1 cellular context compared by ENCODE assay signal in the genomic region with DNA sequence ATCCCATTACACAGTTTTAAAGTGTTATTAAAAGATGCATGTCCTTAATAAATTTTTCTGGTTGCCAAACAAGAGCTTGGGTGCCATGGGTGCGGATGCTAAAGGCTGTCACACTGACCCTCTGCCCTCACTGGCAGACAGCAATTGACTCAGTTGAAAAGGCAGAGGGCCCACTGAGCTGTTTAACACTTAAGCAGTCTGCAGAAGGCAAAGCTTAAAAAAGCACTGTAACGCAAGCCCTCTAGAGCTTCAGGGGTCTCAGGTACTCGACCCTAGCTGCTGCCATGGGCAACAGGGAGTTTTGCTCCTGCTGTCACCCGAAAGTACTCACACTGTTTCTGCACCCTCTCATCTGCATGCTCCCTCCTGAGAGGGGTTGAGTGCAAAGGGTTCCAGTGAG.
TF ChIP-seq lines count a peak whose summit lies in the region.

No MANE protein-coding gene starts in this region.

TF ChIP-seq in GM23338, 12 proteins besides CTCF, POLR2A, EP300 and RAD21 (continued from another document):
- TF ChIP-seq, protein P1, sequence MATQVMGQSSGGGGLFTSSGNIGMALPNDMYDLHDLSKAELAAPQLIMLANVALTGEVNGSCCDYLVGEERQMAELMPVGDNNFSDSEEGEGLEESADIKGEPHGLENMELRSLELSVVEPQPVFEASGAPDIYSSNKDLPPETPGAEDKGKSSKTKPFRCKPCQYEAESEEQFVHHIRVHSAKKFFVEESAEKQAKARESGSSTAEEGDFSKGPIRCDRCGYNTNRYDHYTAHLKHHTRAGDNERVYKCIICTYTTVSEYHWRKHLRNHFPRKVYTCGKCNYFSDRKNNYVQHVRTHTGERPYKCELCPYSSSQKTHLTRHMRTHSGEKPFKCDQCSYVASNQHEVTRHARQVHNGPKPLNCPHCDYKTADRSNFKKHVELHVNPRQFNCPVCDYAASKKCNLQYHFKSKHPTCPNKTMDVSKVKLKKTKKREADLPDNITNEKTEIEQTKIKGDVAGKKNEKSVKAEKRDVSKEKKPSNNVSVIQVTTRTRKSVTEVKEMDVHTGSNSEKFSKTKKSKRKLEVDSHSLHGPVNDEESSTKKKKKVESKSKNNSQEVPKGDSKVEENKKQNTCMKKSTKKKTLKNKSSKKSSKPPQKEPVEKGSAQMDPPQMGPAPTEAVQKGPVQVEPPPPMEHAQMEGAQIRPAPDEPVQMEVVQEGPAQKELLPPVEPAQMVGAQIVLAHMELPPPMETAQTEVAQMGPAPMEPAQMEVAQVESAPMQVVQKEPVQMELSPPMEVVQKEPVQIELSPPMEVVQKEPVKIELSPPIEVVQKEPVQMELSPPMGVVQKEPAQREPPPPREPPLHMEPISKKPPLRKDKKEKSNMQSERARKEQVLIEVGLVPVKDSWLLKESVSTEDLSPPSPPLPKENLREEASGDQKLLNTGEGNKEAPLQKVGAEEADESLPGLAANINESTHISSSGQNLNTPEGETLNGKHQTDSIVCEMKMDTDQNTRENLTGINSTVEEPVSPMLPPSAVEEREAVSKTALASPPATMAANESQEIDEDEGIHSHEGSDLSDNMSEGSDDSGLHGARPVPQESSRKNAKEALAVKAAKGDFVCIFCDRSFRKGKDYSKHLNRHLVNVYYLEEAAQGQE (IDR thresholded peaks at IDR 0.05; ENCODE audit: unreplicated experiment): no peak
- TF ChIP-seq EZH2 (IDR thresholded peaks at IDR 0.05; ENCODE audit: low read depth, unreplicated experiment) (no peak), CREB1 (CRISPR knock-in tag; IDR thresholded peaks at IDR 0.05; ENCODE audit: low read depth) (no peak), NANOG (IDR thresholded peaks at IDR 0.05; ENCODE audit: borderline replicate concordance) (no peak), EZH2phosphoT487 (IDR thresholded peaks at IDR 0.05; ENCODE audit: unreplicated experiment) (no peak), JUNB (IDR thresholded peaks at IDR 0.05; ENCODE audit: unreplicated experiment) (no peak), STAT1 (IDR thresholded peaks at IDR 0.05; ENCODE audit: unreplicated experiment) (no peak), ZNF114 (CRISPR knock-in tag; IDR thresholded peaks at IDR 0.05) (no peak), ZNF331 (CRISPR knock-in tag; IDR thresholded peaks at IDR 0.05; ENCODE audit: low read depth) (no peak)
- TF ChIP-seq, protein P2, sequence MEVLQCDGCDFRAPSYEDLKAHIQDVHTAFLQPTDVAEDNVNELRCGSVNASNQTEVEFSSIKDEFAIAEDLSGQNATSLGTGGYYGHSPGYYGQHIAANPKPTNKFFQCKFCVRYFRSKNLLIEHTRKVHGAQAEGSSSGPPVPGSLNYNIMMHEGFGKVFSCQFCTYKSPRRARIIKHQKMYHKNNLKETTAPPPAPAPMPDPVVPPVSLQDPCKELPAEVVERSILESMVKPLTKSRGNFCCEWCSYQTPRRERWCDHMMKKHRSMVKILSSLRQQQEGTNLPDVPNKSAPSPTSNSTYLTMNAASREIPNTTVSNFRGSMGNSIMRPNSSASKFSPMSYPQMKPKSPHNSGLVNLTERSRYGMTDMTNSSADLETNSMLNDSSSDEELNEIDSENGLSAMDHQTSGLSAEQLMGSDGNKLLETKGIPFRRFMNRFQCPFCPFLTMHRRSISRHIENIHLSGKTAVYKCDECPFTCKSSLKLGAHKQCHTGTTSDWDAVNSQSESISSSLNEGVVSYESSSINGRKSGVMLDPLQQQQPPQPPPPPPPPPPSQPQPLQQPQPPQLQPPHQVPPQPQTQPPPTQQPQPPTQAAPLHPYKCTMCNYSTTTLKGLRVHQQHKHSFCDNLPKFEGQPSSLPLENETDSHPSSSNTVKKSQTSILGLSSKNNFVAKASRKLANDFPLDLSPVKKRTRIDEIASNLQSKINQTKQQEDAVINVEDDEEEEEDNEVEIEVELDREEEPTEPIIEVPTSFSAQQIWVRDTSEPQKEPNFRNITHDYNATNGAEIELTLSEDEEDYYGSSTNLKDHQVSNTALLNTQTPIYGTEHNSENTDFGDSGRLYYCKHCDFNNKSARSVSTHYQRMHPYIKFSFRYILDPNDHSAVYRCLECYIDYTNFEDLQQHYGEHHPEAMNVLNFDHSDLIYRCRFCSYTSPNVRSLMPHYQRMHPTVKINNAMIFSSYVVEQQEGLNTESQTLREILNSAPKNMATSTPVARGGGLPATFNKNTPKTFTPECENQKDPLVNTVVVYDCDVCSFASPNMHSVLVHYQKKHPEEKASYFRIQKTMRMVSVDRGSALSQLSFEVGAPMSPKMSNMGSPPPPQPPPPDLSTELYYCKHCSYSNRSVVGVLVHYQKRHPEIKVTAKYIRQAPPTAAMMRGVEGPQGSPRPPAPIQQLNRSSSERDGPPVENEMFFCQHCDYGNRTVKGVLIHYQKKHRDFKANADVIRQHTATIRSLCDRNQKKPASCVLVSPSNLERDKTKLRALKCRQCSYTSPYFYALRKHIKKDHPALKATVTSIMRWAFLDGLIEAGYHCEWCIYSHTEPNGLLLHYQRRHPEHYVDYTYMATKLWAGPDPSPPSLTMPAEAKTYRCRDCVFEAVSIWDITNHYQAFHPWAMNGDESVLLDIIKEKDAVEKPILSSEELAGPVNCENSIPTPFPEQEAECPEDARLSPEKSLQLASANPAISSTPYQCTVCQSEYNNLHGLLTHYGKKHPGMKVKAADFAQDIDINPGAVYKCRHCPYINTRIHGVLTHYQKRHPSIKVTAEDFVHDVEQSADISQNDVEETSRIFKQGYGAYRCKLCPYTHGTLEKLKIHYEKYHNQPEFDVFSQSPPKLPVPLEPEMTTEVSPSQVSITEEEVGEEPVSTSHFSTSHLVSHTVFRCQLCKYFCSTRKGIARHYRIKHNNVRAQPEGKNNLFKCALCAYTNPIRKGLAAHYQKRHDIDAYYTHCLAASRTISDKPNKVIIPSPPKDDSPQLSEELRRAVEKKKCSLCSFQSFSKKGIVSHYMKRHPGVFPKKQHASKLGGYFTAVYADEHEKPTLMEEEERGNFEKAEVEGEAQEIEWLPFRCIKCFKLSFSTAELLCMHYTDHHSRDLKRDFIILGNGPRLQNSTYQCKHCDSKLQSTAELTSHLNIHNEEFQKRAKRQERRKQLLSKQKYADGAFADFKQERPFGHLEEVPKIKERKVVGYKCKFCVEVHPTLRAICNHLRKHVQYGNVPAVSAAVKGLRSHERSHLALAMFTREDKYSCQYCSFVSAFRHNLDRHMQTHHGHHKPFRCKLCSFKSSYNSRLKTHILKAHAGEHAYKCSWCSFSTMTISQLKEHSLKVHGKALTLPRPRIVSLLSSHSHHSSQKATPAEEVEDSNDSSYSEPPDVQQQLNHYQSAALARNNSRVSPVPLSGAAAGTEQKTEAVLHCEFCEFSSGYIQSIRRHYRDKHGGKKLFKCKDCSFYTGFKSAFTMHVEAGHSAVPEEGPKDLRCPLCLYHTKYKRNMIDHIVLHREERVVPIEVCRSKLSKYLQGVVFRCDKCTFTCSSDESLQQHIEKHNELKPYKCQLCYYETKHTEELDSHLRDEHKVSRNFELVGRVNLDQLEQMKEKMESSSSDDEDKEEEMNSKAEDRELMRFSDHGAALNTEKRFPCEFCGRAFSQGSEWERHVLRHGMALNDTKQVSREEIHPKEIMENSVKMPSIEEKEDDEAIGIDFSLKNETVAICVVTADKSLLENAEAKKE (CRISPR knock-in tag; IDR thresholded peaks at IDR 0.05): no peak
TF ChIP-seq in GM23338: peak in this region for 0.
